In genomic region chr4:40656221-40656863, GRCh38 we compare ENCODE assay signal across 10 cellular contexts. TPM values are rescaled to one million over a fixed set of nuclear protein-coding genes. Genes with fewer than 3 reads are reported as not detected.
DNase-seq lines count a peak whose midpoint lies in the region; ATAC-seq lines count a peak whose summit lies in the region.
"Had no signal": no experiment of that assay in that cellular context is flagged by ENCODE, and none has a peak within 500 bp of the region (broad histone marks: within the 10 kb centered on the region; RNA-seq: fewer than 3 reads in every experiment).

No MANE protein-coding gene starts in this region.

- DNase-seq in GM19238 (ENCODE audit: insufficient read length, low spot score) (peak; percentile 38), DMS 273 (lab: John Stamatoyannopoulos, UW; ENCODE audit: unreplicated experiment) (no peak), left cardiac atrium (no peak), NCI-H187 treated with DMSO at 0.1 percent for 48 hours (lab: John Stamatoyannopoulos, UW) (no peak), activated gamma-delta T cell (lab: John Stamatoyannopoulos, UW) (no peak)
- DNase-seq: dorsolateral prefrontal cortex had no signal

- no peaks in the 10 kb centered on the region for H3K9me3 ChIP-seq in BLaER1 treated with 17β-estradiol and CSF1 and Interleukin-3, amounts not matched to agents 10 nM and 100 nM (replicated peaks in 1 of 11)
- no peaks in the 10 kb centered on the region for H3K9me3 ChIP-seq in KOPT-K1 (ENCODE audit: insufficient read depth, low read length, poor library complexity, severe bottlenecking)
- H3K9me3 ChIP-seq: Peyer's patch had no signal

- peaks cover 0 to 31% (median 11%) of the 10 kb centered on the region in 10 experiments; a peak in 13 of 20 replicates for H3K4me1 ChIP-seq in BLaER1 treated with 17β-estradiol and CSF1 and Interleukin-3, amounts not matched to agents 10 nM and 100 nM
- H3K4me1 ChIP-seq: Peyer's patch had no signal

- no peaks in the 10 kb centered on the region for H3K36me3 ChIP-seq in BLaER1 treated with 17β-estradiol and CSF1 and Interleukin-3, amounts not matched to agents 10 nM and 100 nM
- no peaks in the 10 kb centered on the region for H3K36me3 ChIP-seq in KOPT-K1 (ENCODE audit: insufficient read depth, low read length)
- H3K36me3 ChIP-seq: Peyer's patch had no signal

- H4K20me1 ChIP-seq in BLaER1 treated with 17β-estradiol and CSF1 and Interleukin-3, amounts not matched to agents 10 nM and 100 nM, result no peaks in the 10 kb centered on the region

- no peak overlapping the region for H3K4me3 ChIP-seq in BLaER1 treated with 17β-estradiol and CSF1 and Interleukin-3, amounts not matched to agents 10 nM and 100 nM
- H3K4me3 ChIP-seq: dorsolateral prefrontal cortex had no signal

- no peak overlapping the region for H3K27ac ChIP-seq in BLaER1 treated with 17β-estradiol and CSF1 and Interleukin-3, amounts not matched to agents 10 nM and 100 nM
- H3K27ac ChIP-seq in KOPT-K1 (ENCODE audit: low read depth, low read length, poor library complexity, severe bottlenecking), result peak overlapping the region; percentile 17
- H3K27ac ChIP-seq: dorsolateral prefrontal cortex had no signal

- ATAC-seq in HG02870 (IDR thresholded peaks at IDR 0.05; ENCODE audit: unreplicated experiment) (peak; percentile 87), left cardiac atrium (no peak)

- peak overlapping the region in 7 of 11 experiments; percentile 0 to 33 (median 20); a peak in 8 of 22 replicates for H3K4me2 ChIP-seq in BLaER1 treated with 17β-estradiol and CSF1 and Interleukin-3, amounts not matched to agents 10 nM and 100 nM

- no peak overlapping the region for H3K9ac ChIP-seq in BLaER1 treated with 17β-estradiol and CSF1 and Interleukin-3, amounts not matched to agents 10 nM and 100 nM

- intact Hi-C loops in left cardiac atrium (cut with DNase I), result no loop called here

- H3K27me3 ChIP-seq in BLaER1 treated with 17β-estradiol and CSF1 and Interleukin-3, amounts not matched to agents 10 nM and 100 nM, result no peaks in the 10 kb centered on the region
- H3K27me3 ChIP-seq: dorsolateral prefrontal cortex, Peyer's patch had no signal

RNA-seq across cellular contexts. Expression of gene RBM47, which starts 26.7 kb away (rescaled TPM):
- 10 to 100 TPM in 1 of 2 donors, 1 to 10 TPM in 1; 9.6 to 10.8 TPM for total RNA-seq in left cardiac atrium
